8 cellular contexts compared by ENCODE assay signal in genomic region chr16:31214705-31215286, GRCh38. TPM values are rescaled to one million over a fixed set of nuclear protein-coding genes. Genes with fewer than 3 reads are reported as not detected.
DNase-seq lines count a peak whose midpoint lies in the region; ATAC-seq, FAIRE-seq and TF ChIP-seq lines count a peak whose summit lies in the region.

No MANE protein-coding gene starts in this region.

- peaks cover 39 to 63% (median 58%) of the 10 kb centered on the region in 10 experiments for H3K4me1 ChIP-seq in BLaER1 treated with 17β-estradiol and CSF1 and Interleukin-3, amounts not matched to agents 10 nM and 100 nM
- H3K4me1 ChIP-seq in NT2/D1 (ENCODE audit: insufficient read depth, insufficient read length) (peaks cover 26% of the 10 kb centered on the region), esophagus squamous epithelium (peaks cover 24 to 37% (median 28%) of the 10 kb centered on the region in 3 donors), neuron (ENCODE audit: insufficient read depth, low read length) (peaks cover 14% of the 10 kb centered on the region)

- H3K9me3 ChIP-seq in BLaER1 treated with 17β-estradiol and CSF1 and Interleukin-3, amounts not matched to agents 10 nM and 100 nM (replicated peaks in 1 of 11): no peaks in the 10 kb centered on the region
- H3K9me3 ChIP-seq in NT2/D1 (ENCODE audit: insufficient read depth, low read length) (no peaks in the 10 kb centered on the region), esophagus squamous epithelium (no peaks in the 10 kb centered on the region), neuron (ENCODE audit: low read length) (no peaks in the 10 kb centered on the region)

- peak overlapping the region; percentile 48 to 70 (median 56) for H3K4me3 ChIP-seq in BLaER1 treated with 17β-estradiol and CSF1 and Interleukin-3, amounts not matched to agents 10 nM and 100 nM
- peak overlapping the region; percentile 65 for H3K4me3 ChIP-seq in NT2/D1 (ENCODE audit: insufficient read length, low read depth)
- peak overlapping the region; percentile 8 to 70 (median 36) for H3K4me3 ChIP-seq in esophagus squamous epithelium
- peak overlapping the region; percentile 5 for H3K4me3 ChIP-seq in neuron (ENCODE audit: low read length)

- intact Hi-C loops in esophagus squamous epithelium (cut with DNase I): no loop called here

- FAIRE-seq in RCC 7860 (lab: Jason Lieb, UNC): no peak

- peaks cover 25 to 44% (median 40%) of the 10 kb centered on the region in 11 experiments for H3K27me3 ChIP-seq in BLaER1 treated with 17β-estradiol and CSF1 and Interleukin-3, amounts not matched to agents 10 nM and 100 nM
- H3K27me3 ChIP-seq in NT2/D1 (ENCODE audit: insufficient read depth, insufficient read length) (peaks cover 50% of the 10 kb centered on the region), esophagus squamous epithelium (peaks cover 16 to 78% (median 24%) of the 10 kb centered on the region in 4 donors), neuron (ENCODE audit: insufficient read depth, low read length) (peaks cover 56% of the 10 kb centered on the region)

- 8% methylated on average over 2 of the region's 58 CpGs; no CpG with 5 or more reads in 1 of the 2 donors for WGBS in esophagus squamous epithelium, 2 donors

- no peak for ATAC-seq in GM19023 (IDR thresholded peaks at IDR 0.05; ENCODE audit: unreplicated experiment)

- H2AFZ ChIP-seq in neuron (ENCODE audit: low read depth, low read length): peak overlapping the region; percentile 52

- peak overlapping the region; percentile 38 to 70 (median 65); a peak in 20 of 22 replicates for H3K9ac ChIP-seq in BLaER1 treated with 17β-estradiol and CSF1 and Interleukin-3, amounts not matched to agents 10 nM and 100 nM
- peak overlapping the region; percentile 87 for H3K9ac ChIP-seq in NT2/D1 (ENCODE audit: insufficient read length, low read depth)

- peak overlapping the region; percentile 81 to 98 (median 91) for H3K4me2 ChIP-seq in BLaER1 treated with 17β-estradiol and CSF1 and Interleukin-3, amounts not matched to agents 10 nM and 100 nM

- TF ChIP-seq POLR2A in esophagus squamous epithelium (IDR thresholded peaks at IDR 0.05): no peak

- TF ChIP-seq CTCF in esophagus squamous epithelium (IDR thresholded peaks at IDR 0.05) (no peak), GM20000 (IDR thresholded peaks at IDR 0.05; ENCODE audit: extremely low read depth, missing control alignments) (no peak)

- DNase-seq in NT2/D1 (ENCODE audit: low read depth, low spot score): no peak
- no peak for DNase-seq in esophagus squamous epithelium (lab: John Stamatoyannopoulos, UW)
- DNase-seq in GM20000 (ENCODE audit: low spot score): no peak
- no peak for DNase-seq in A172 (ENCODE audit: low spot score)
- DNase-seq in RCC 7860 (ENCODE audit: low spot score): no peak

- peak overlapping the region; percentile 16 to 76 (median 63); a peak in 21 of 22 replicates for H3K27ac ChIP-seq in BLaER1 treated with 17β-estradiol and CSF1 and Interleukin-3, amounts not matched to agents 10 nM and 100 nM
- H3K27ac ChIP-seq in esophagus squamous epithelium: no peak overlapping the region

- H4K20me1 ChIP-seq in BLaER1 treated with 17β-estradiol and CSF1 and Interleukin-3, amounts not matched to agents 10 nM and 100 nM: peaks cover 0 to 20% (median 11%) of the 10 kb centered on the region in 11 experiments; a peak in 9 of 22 replicates

- H3K36me3 ChIP-seq in BLaER1 treated with 17β-estradiol and CSF1 and Interleukin-3, amounts not matched to agents 10 nM and 100 nM: no peaks in the 10 kb centered on the region
- no peaks in the 10 kb centered on the region for H3K36me3 ChIP-seq in NT2/D1 (ENCODE audit: insufficient read depth, insufficient read length, low read length)
- no peaks in the 10 kb centered on the region for H3K36me3 ChIP-seq in esophagus squamous epithelium
- H3K36me3 ChIP-seq in neuron (ENCODE audit: insufficient read depth, low read length): no peaks in the 10 kb centered on the region

RNA-seq across cellular contexts. Expression of gene TRIM72, which starts 0.9 kb away (rescaled TPM):
- not detected for total RNA-seq in esophagus squamous epithelium
- total RNA-seq in A172 (2014; rRNA removed; shearing (Covaris generic)): under 0.01 and 0.02 TPM in 2 replicates

RNA-seq across cellular contexts. Expression of gene PYDC1, which starts 2.1 kb away (rescaled TPM):
- not detected for total RNA-seq in esophagus squamous epithelium
- not detected in 2 replicates for total RNA-seq in A172 (2014; rRNA removed; shearing (Covaris generic))

RNA-seq across cellular contexts. Expression of gene PYCARD, which starts 12.2 kb away (rescaled TPM):
- total RNA-seq in esophagus squamous epithelium: 10 to 100 TPM; 53.0 to 70.7 (median 63.9) TPM
- not detected in 2 replicates for total RNA-seq in A172 (2014; rRNA removed; shearing (Covaris generic))

RNA-seq across cellular contexts. Expression of gene FUS, which starts 34.9 kb away (rescaled TPM):
- 10 to 100 TPM; 30.2 to 97.8 (median 55.1) TPM for total RNA-seq in esophagus squamous epithelium
- 14.4 and 26.9 TPM in 2 replicates for total RNA-seq in A172 (2014; rRNA removed; shearing (Covaris generic))

RNA-seq across cellular contexts. Expression of gene ITGAM, which starts 45.0 kb away (rescaled TPM):
- 10 to 100 TPM in 1 of 4 donors, 1 to 10 TPM in 1, under 1 TPM in 2; 0.19 to 20.2 (median 3.1) TPM for total RNA-seq in esophagus squamous epithelium
- 1.0 and 3.1 TPM in 2 replicates for total RNA-seq in A172 (2014; rRNA removed; shearing (Covaris generic))

Comparison
In these comparisons a context has a peak if more than half of its experiments do, and no peak if none do; other contexts are left out.
1. H3K27ac ChIP-seq: peak in BLaER1 treated with 17β-estradiol and CSF1 and Interleukin-3, amounts not matched to agents 10 nM and 100 nM (11 of 11); none in esophagus squamous epithelium (0 of 4).
2. H3K4me3 ChIP-seq: peak in every context shown above with its lines; median percentile 65 in NT2/D1; 56 in BLaER1 treated with 17β-estradiol and CSF1 and Interleukin-3, amounts not matched to agents 10 nM and 100 nM; 36 in esophagus squamous epithelium; 5 in neuron.
3. RNA of gene PYCARD, which starts 12.2 kb away (total RNA-seq): 53.0 to 70.7 TPM in esophagus squamous epithelium; not detected in A172; every median in the first group is over 10 times any median in the second.